ENCODE assay signal across 21 cellular contexts in genomic region chr15:53534105-53534839, GRCh38.
"Had no signal": no experiment of that assay in that cellular context is flagged by ENCODE, and none has a peak within 500 bp of the region (broad histone marks: within the 10 kb centered on the region; RNA-seq: fewer than 3 reads in every experiment).

No MANE protein-coding gene starts in this region.

- H3K36me3 Mint-ChIP-seq: activated naive CD8-positive, alpha-beta T cell treated with anti-CD3 and anti-CD28 coated beads, Interleukin-2, amount 10 ng/mL, durations not matched to agents 7 days and 5 days; mesothelial cell of epicardium; natural killer cell had no signal

- ATAC-seq: activated CD4-positive, alpha-beta T cell treated with anti-CD3 and anti-CD28 coated beads for 36 hours; activated T-cell treated with anti-CD3 and anti-CD28 coated beads, Interleukin-2, amount 50 U/mL, for 4 hours; heart right ventricle; natural killer cell had no signal

- H3K4me3 ChIP-seq: coronary artery, heart right ventricle, spleen, upper lobe of left lung had no signal

- H3K4me1 Mint-ChIP-seq: activated B cell treated with CpG ODN at 0.5 μM for 24 hours; activated CD4-positive, alpha-beta T cell treated with anti-CD3 and anti-CD28 coated beads for 36 hours; activated naive CD8-positive, alpha-beta T cell treated with anti-CD3 and anti-CD28 coated beads, Interleukin-2, amount 10 ng/mL, durations not matched to agents 7 days and 5 days; mesothelial cell of epicardium; natural killer cell had no signal

- H3K27ac Mint-ChIP-seq: activated B cell treated with CpG ODN at 0.5 μM for 24 hours; activated CD4-positive, alpha-beta T cell treated with anti-CD3 and anti-CD28 coated beads for 36 hours; activated naive CD8-positive, alpha-beta T cell treated with anti-CD3 and anti-CD28 coated beads, Interleukin-2, amount 10 ng/mL, durations not matched to agents 7 days and 5 days; activated T-helper 2 cell treated with anti-CD3 and anti-CD28 coated beads, Interferon-gamma antibody, Interleukin-2, Interleukin-4, amounts not matched to agents 10 μg/mL and 5 μg/mL and 100 μg/mL, durations not matched to agents 14 hours and 24 hours and 36 hours; mesothelial cell of epicardium; natural killer cell; progenitor cell of endocrine pancreas had no signal

- H3K36me3 ChIP-seq: heart right ventricle, spleen, upper lobe of left lung had no signal

- DNase-seq: activated B cell treated with CpG ODN at 0.5 μM for 24 hours; activated CD4-positive, alpha-beta T cell treated with anti-CD3 and anti-CD28 coated beads for 36 hours; activated CD4-positive, alpha-beta T cell treated with anti-CD3 and anti-CD28 coated beads, Interleukin-2, amount 50 U/mL, for 4 hours; activated CD8-positive, alpha-beta memory T cell treated with anti-CD3 and anti-CD28 coated beads, Interleukin-2, amount 50 U/mL, for 48 hours; activated naive CD4-positive, alpha-beta T cell; activated naive CD8-positive, alpha-beta T cell treated with anti-CD3 and anti-CD28 coated beads, Interleukin-2, amount 10 ng/mL, durations not matched to agents 7 days and 5 days; activated T-cell treated with anti-CD3 and anti-CD28 coated beads, Interleukin-2, amount 50 U/mL, for 4 hours; amniotic stem cell; cerebellar nuclear complex; heart right ventricle; natural killer cell; spleen; stimulated activated CD4-positive, alpha-beta T cell treated with anti-CD3 and anti-CD28 coated beads, Interleukin-4, amount 100 ng/mL, for 1 hour; stimulated activated naive CD4-positive, alpha-beta T cell; T1000; upper lobe of left lung had no signal

- H3K4me3 Mint-ChIP-seq: activated B cell treated with CpG ODN at 0.5 μM for 24 hours; activated CD4-positive, alpha-beta T cell treated with anti-CD3 and anti-CD28 coated beads for 36 hours; activated naive CD8-positive, alpha-beta T cell treated with anti-CD3 and anti-CD28 coated beads, Interleukin-2, amount 10 ng/mL, durations not matched to agents 7 days and 5 days; activated T-cell treated with anti-CD3 and anti-CD28 coated beads, Interleukin-2, amount 50 U/mL, for 4 hours; mesothelial cell of epicardium; natural killer cell had no signal

- H3K27me3 ChIP-seq: spleen, upper lobe of left lung had no signal

- H3K27me3 Mint-ChIP-seq: activated B cell treated with CpG ODN at 0.5 μM for 24 hours; activated CD4-positive, alpha-beta T cell treated with anti-CD3 and anti-CD28 coated beads for 36 hours; activated naive CD8-positive, alpha-beta T cell treated with anti-CD3 and anti-CD28 coated beads, Interleukin-2, amount 10 ng/mL, durations not matched to agents 7 days and 5 days; progenitor cell of endocrine pancreas had no signal

- FAIRE-seq: keratinocyte had no signal

- H3K9me3 ChIP-seq: heart right ventricle, spleen, upper lobe of left lung had no signal

- H3K9me3 Mint-ChIP-seq: activated naive CD8-positive, alpha-beta T cell treated with anti-CD3 and anti-CD28 coated beads, Interleukin-2, amount 10 ng/mL, durations not matched to agents 7 days and 5 days; activated T-cell treated with anti-CD3 and anti-CD28 coated beads, Interleukin-2, amount 50 U/mL, for 4 hours; mesothelial cell of epicardium had no signal

- H3K27ac ChIP-seq: coronary artery, heart right ventricle, spleen, upper lobe of left lung had no signal

- H3K4me1 ChIP-seq: heart right ventricle, spleen, upper lobe of left lung had no signal
